In the genomic region with DNA sequence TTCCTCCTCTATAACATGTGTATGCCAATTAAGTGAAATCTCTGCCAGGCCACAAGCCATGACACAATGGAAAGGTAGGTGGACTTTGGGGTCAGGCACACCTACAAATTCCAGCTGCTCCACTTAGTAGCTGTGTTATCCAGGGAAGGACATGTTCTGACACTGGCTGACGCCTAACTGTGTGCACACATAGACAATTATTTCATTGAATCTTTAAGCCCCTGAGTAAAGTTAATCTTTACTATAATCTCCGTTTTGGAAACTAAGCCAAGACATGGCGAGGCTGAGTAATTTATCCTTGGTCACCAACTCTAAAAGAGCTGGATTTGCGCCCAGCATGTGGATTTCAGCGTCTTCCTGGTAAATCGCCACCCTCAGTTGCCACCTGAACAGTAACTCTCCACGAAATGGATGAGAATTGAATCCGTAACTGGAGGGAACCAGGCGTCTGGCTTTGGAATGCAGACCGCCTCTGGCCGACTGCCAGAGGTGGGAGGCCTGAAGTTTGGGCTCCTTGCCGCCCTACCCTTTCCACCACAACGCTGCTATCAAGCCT, we compare ENCODE assay signal across 8 cellular contexts. TPM values are rescaled to one million over a fixed set of nuclear protein-coding genes. Genes with fewer than 3 reads are reported as not detected.
A peak's percentile ranks its signal among the peaks of the same experiment; 100 is the strongest.
DNase-seq lines count a peak whose midpoint lies in the region; ATAC-seq, FAIRE-seq and TF ChIP-seq lines count a peak whose summit lies in the region.

No MANE protein-coding gene starts in this region.

- peaks cover 4 to 20% of the 10 kb centered on the region in 2 experiments; a peak in 3 of 4 replicates for H3K4me1 ChIP-seq in HCT116 (ENCODE audit: control insufficient read depth in 1 of 2, insufficient read depth in 2 of 2, low read length in 2 of 2)
- peaks cover 32% of the 10 kb centered on the region for H3K4me1 ChIP-seq in keratinocyte (ENCODE audit: control insufficient read depth, extremely low read depth, insufficient read depth, low read length)

- RAD21 ChIA-PET in HCT116 (lab: Charles Lee; ENCODE audit: low non-redundant PET in 1 of 2, low total read pairs in 2 of 2, uncharacterized antibody in 2 of 2, unreplicated experiment in 2 of 2): interaction anchor here in 1 of 2 experiments (0.6 kb wide), 1 partner anchor 302 kb away, joined by 3 read pairs; no protein-coding TSS in a partner anchor

- FAIRE-seq in keratinocyte (lab: Jason Lieb, UNC): peak; percentile 69

- no TSS peak for BruUV-seq in HCT116 (replicated peaks; lab: Mats Ljungman, UMichigan)

- peak overlapping the region; percentile 100 for H3K27ac Mint-ChIP-seq in activated T-helper 17 cell treated with anti-CD3 and anti-CD28 coated beads, Interleukin-2, amount 50 U/mL, for 72 hours

- no peak for TF ChIP-seq CTCF in AG04450 (IDR thresholded peaks at IDR 0.05; ENCODE audit: low read depth, low read length)
- TF ChIP-seq CTCF in HCT116 (IDR thresholded peaks at IDR 0.05 in 2 of 3, conservative IDR thresholded peaks at IDR 0.05 in 1 of 3; ENCODE audit: borderline replicate concordance in 1 of 3, insufficient read depth in 1 of 3, low read depth in 2 of 3, low read length in 2 of 3): no peak
- no peak for TF ChIP-seq CTCF in keratinocyte (optimal IDR thresholded peaks at IDR 0.05 in 1 of 3, IDR thresholded peaks at IDR 0.05 in 1 of 3, conservative IDR thresholded peaks at IDR 0.05 in 1 of 3; ENCODE audit: extremely low read depth in 1 of 3, insufficient read depth in 2 of 3, low read length in 3 of 3)

- CTCF ChIA-PET in AG04450 (lab: Charles Lee) (interaction anchor here (0.6 to 17.7 kb wide), 21 partner anchors 10 to 538 kb away, joined by 3 to 479 read pairs (median 3); no protein-coding TSS in a partner anchor), HCT116 (lab: Charles Lee) (interaction anchor here (0.7 to 2.7 kb wide), 6 partner anchors 11 to 346 kb away, joined by 3 to 21 read pairs (median 4); no protein-coding TSS in a partner anchor)

- H3K27me3 Mint-ChIP-seq in activated T-helper 17 cell treated with anti-CD3 and anti-CD28 coated beads, Interleukin-2, amount 50 U/mL, for 72 hours: no peaks in the 10 kb centered on the region

- H3K9me3 ChIP-seq in AG04450 (ENCODE audit: control insufficient read depth, insufficient read depth, low read length): no peaks in the 10 kb centered on the region
- H3K9me3 ChIP-seq in HCT116 (ENCODE audit: control insufficient read depth in 1 of 2, insufficient read depth in 1 of 2, low read depth in 1 of 2, low read length in 2 of 2): no peaks in the 10 kb centered on the region
- H3K9me3 ChIP-seq in keratinocyte (ENCODE audit: control insufficient read depth, low read depth, low read length): no peaks in the 10 kb centered on the region

- POLR2A ChIA-PET in AG04450 (lab: Yijun Ruan, JAX): interaction anchor here (0.6 to 0.9 kb wide), 2 partner anchors 268 to 356 kb away, joined by 3 read pairs; no protein-coding TSS in a partner anchor
- POLR2A ChIA-PET in HCT116 (lab: Charles Lee): interaction anchor here (2.1 kb wide), 1 partner anchor 269 kb away, joined by 9 read pairs; no protein-coding TSS in a partner anchor

- DNase-seq in AG04450 (ENCODE audit: low read depth, low spot score) (no peak), HCT116 (ENCODE audit: low read depth, low spot score) (no peak), keratinocyte (ENCODE audit: low read depth, low spot score) (peak; percentile 77), stromal cell of bone marrow (ENCODE audit: low read depth) (peak; percentile 27), erythroblast (lab: John Stamatoyannopoulos, UW) (no peak)
- no peak for DNase-seq in activated effector memory CD4-positive, alpha-beta T cell treated with anti-CD3 and anti-CD28 coated beads, Interleukin-2, amount 50 U/mL, for 16 hours

- H3K4me1 Mint-ChIP-seq in activated T-helper 17 cell treated with anti-CD3 and anti-CD28 coated beads, Interleukin-2, amount 50 U/mL, for 72 hours: peaks cover 9% of the 10 kb centered on the region

- no peak for TF ChIP-seq RAD21 in HCT116 (IDR thresholded peaks at IDR 0.05; ENCODE audit: low read depth)

- dilution Hi-C loops in keratinocyte (cut with MboI; ENCODE audit: extremely low pct_ligation_motif_present, low sequenced_read_pairs): loop anchor here (25.0 kb wide), 1 partner anchor 277 kb away; no protein-coding TSS in a partner anchor

- H3K4me2 ChIP-seq in HCT116 (ENCODE audit: low read length) (peak overlapping the region; percentile 83), keratinocyte (ENCODE audit: control insufficient read depth, extremely low read depth, insufficient read depth, low read depth, low read length) (peak overlapping the region; percentile 67)

- H3K27me3 ChIP-seq in AG04450 (ENCODE audit: control insufficient read depth, insufficient read depth, low read length) (no peaks in the 10 kb centered on the region), HCT116 (ENCODE audit: insufficient read depth, low read length) (no peaks in the 10 kb centered on the region), keratinocyte (ENCODE audit: control insufficient read depth, extremely low read depth, insufficient read depth, low read length) (no peaks in the 10 kb centered on the region)

- H3K27ac ChIP-seq in AG04450 (ENCODE audit: low read depth, low read length): peak overlapping the region; percentile 31
- no peak overlapping the region for H3K27ac ChIP-seq in HCT116 (ENCODE audit: low read depth, low read length)
- H3K27ac ChIP-seq in keratinocyte (ENCODE audit: control insufficient read depth, insufficient read depth, low read length): peak overlapping the region; percentile 93

- peak overlapping the region; percentile 86 for H3K9ac ChIP-seq in HCT116 (ENCODE audit: low read length)
- H3K9ac ChIP-seq in keratinocyte (ENCODE audit: control insufficient read depth, extremely low read depth, insufficient read depth, low read length): peak overlapping the region; percentile 86

- ATAC-seq in HCT116 (no peak), GM18909 (IDR thresholded peaks at IDR 0.05; ENCODE audit: poor library complexity, unreplicated experiment) (no peak)
- no peak for ATAC-seq in activated T-helper 17 cell treated with anti-CD3 and anti-CD28 coated beads, Interleukin-2, amount 50 U/mL, for 72 hours (replicated peaks)

- 0 out of 2 replicates have a peak, but pooled peaks cover 3% of the 10 kb centered on the region for H4K20me1 ChIP-seq in HCT116 (ENCODE audit: insufficient read depth)
- no peaks in the 10 kb centered on the region for H4K20me1 ChIP-seq in keratinocyte (ENCODE audit: control insufficient read depth, extremely low read depth, insufficient read depth, low read length)

- no peaks in the 10 kb centered on the region for H3K9me3 Mint-ChIP-seq in activated T-helper 17 cell treated with anti-CD3 and anti-CD28 coated beads, Interleukin-2, amount 50 U/mL, for 72 hours

- no peaks in the 10 kb centered on the region for H3K9me2 ChIP-seq in HCT116 (ENCODE audit: insufficient read depth)

- H3K36me3 Mint-ChIP-seq in activated T-helper 17 cell treated with anti-CD3 and anti-CD28 coated beads, Interleukin-2, amount 50 U/mL, for 72 hours (ENCODE audit: low read depth): peaks cover 59% of the 10 kb centered on the region

- H3K9me1 ChIP-seq in keratinocyte (ENCODE audit: control insufficient read depth, extremely low read depth, insufficient read depth, low read length): no peaks in the 10 kb centered on the region

- H3K79me2 ChIP-seq in HCT116 (ENCODE audit: insufficient read depth, low read length) (peaks cover 41% of the 10 kb centered on the region), keratinocyte (ENCODE audit: control insufficient read depth, insufficient read depth, low read length) (peaks cover 36% of the 10 kb centered on the region)

- H3K4me3 ChIP-seq in AG04450 (ENCODE audit: low read depth, low read length) (peak overlapping the region; percentile 10; the same call in 1 of the 2 replicates), HCT116 (replicated peaks in 1 of 2; ENCODE audit: low read depth in 1 of 2, low read length in 2 of 2) (peak overlapping the region in 1 of 2 experiments; percentile 78; a peak in 1 of 4 replicates), keratinocyte (ENCODE audit: control insufficient read depth in 2 of 3, extremely low read depth in 1 of 3, insufficient read depth in 2 of 3, low read depth in 1 of 3, low read length in 3 of 3) (peak overlapping the region; percentile 17 to 82 (median 63))

- H3K36me3 ChIP-seq in HCT116 (ENCODE audit: control insufficient read depth in 1 of 2, insufficient read depth in 2 of 2, low read length in 2 of 2): peaks cover 9 to 13% of the 10 kb centered on the region in 2 experiments; a peak in 3 of 4 replicates
- H3K36me3 ChIP-seq in keratinocyte (ENCODE audit: control insufficient read depth in 2 of 2, extremely low read depth in 1 of 2, insufficient read depth in 2 of 2, low read length in 2 of 2): peaks cover 3 to 16% of the 10 kb centered on the region in 2 experiments

- no peak overlapping the region for H2AFZ ChIP-seq in HCT116 (ENCODE audit: low read depth, low read length, poor library complexity, severe bottlenecking)
- H2AFZ ChIP-seq in keratinocyte (ENCODE audit: control insufficient read depth, low read length): no peak overlapping the region

- H3K4me3 Mint-ChIP-seq in activated T-helper 17 cell treated with anti-CD3 and anti-CD28 coated beads, Interleukin-2, amount 50 U/mL, for 72 hours: peak overlapping the region; percentile 100

- intact Hi-C loops in HCT116 (cut with micrococcal nuclease): loop anchor here (2.0 to 10.0 kb wide), 3 partner anchors 346 to 534 kb away; no protein-coding TSS in a partner anchor

- TF ChIP-seq POLR2A in HCT116 (IDR thresholded peaks at IDR 0.05; ENCODE audit: borderline replicate concordance, extremely low read depth, insufficient read depth, insufficient read length) (no peak), erythroblast (IDR thresholded peaks at IDR 0.05; ENCODE audit: low read length) (no peak)

TF ChIP-seq in HCT116, 20 proteins besides CTCF, POLR2A, EP300 and RAD21 (continues in another document):
- TF ChIP-seq POLR2AphosphoS5 (IDR thresholded peaks at IDR 0.05; ENCODE audit: low read depth, low read length) (no peak), SIN3A (IDR thresholded peaks at IDR 0.05; ENCODE audit: low read depth) (no peak)

RNA-seq across cellular contexts. Expression of a gene that starts 0.9 kb away (rescaled TPM):
- polyA plus RNA-seq in AG04450 (2011; rRNA removed) (227 and 278 TPM in 2 replicates), keratinocyte (108 to 303 TPM (median 235 TPM) in 3 replicates)
- 30.6 and 41.1 TPM in 2 replicates for polyA minus RNA-seq in AG04450 (2011; rRNA and poly(A)+ RNA removed)
- total RNA-seq in HCT116 (2021; ENCODE audit: unreplicated experiment): 288 TPM
- 191 and 231 TPM in 2 replicates for polyA plus RNA-seq in HCT116 (2012)
- 100 to 1,000 TPM; 168 to 275 TPM for total RNA-seq in activated T-helper 17 cell treated with anti-CD3 and anti-CD28 coated beads, Interleukin-2, amount 50 U/mL, for 72 hours
- 93.0 TPM for polyA plus RNA-seq in keratinocyte (2011; ENCODE audit: low read depth)
- 209 and 302 TPM in 2 replicates for polyA plus RNA-seq in keratinocyte (2011; cell fraction: cytosol; rRNA removed)
- polyA plus RNA-seq in keratinocyte (2011; cell fraction: nucleus; rRNA removed): 76.1 and 116 TPM in 2 replicates
- polyA plus RNA-seq in keratinocyte (2012; ENCODE audit: low replicate concordance): 113 and 215 TPM in 2 replicates
- 9.6 to 91.0 TPM (median 30.8 TPM) in 3 replicates for polyA minus RNA-seq in keratinocyte
- 23.0 TPM for polyA minus RNA-seq in keratinocyte (2011; cell fraction: cytosol; rRNA and poly(A)+ RNA removed)
- polyA minus RNA-seq in keratinocyte (2011; cell fraction: nucleus; rRNA and poly(A)+ RNA removed): 6.6 and 13.9 TPM in 2 replicates

Comparison
In these comparisons a context has a peak if more than half of its experiments do, and no peak if none do; other contexts are left out.
1. DNase-seq: peak in keratinocyte (single experiment) and stromal cell of bone marrow (single experiment); none in AG04450 (single experiment), HCT116 (single experiment), erythroblast (0 of 2) and activated effector memory CD4-positive, alpha-beta T cell treated with anti-CD3 and anti-CD28 coated beads, Interleukin-2, amount 50 U/mL, for 16 hours (single experiment).